ENCODE assay signal across 1 cellular context in the genomic region with DNA sequence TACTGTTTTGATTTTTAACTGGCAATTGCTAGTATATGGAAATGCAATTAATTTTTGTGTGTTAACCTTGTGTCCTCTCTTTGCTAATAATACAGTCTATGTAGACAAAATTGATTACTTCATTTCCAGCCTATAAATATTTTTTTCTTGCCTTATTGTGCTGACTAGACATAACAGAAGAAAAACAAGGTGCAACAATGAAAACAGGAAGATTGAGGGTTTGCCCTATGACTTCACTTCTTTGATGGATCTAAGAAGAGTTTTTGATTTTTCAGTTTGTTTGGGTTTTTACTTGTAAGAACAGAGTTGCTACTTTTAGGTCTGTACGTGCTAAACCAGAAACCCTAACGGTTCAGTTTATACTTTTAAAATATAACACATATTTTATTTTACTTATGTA.
TF ChIP-seq lines count a peak whose summit lies in the region.

No MANE protein-coding gene starts in this region.

TF ChIP-seq in HepG2, 621 proteins besides CTCF, POLR2A, EP300 and RAD21:
- TF ChIP-seq MAFF (IDR thresholded peaks at IDR 0.05; ENCODE audit: low read depth, low read length) (peak; percentile 92), MAFK (conservative IDR thresholded peaks at IDR 0.05 in 1 of 2, IDR thresholded peaks at IDR 0.05 in 1 of 2; ENCODE audit: low read length in 2 of 2) (peak; percentile 90 to 95), HES4 (CRISPR knock-in tag; IDR thresholded peaks at IDR 0.05; ENCODE audit: borderline replicate concordance) (no peak)
